Comparison of ENCODE assay signal across 1 cellular context in the genomic region with DNA sequence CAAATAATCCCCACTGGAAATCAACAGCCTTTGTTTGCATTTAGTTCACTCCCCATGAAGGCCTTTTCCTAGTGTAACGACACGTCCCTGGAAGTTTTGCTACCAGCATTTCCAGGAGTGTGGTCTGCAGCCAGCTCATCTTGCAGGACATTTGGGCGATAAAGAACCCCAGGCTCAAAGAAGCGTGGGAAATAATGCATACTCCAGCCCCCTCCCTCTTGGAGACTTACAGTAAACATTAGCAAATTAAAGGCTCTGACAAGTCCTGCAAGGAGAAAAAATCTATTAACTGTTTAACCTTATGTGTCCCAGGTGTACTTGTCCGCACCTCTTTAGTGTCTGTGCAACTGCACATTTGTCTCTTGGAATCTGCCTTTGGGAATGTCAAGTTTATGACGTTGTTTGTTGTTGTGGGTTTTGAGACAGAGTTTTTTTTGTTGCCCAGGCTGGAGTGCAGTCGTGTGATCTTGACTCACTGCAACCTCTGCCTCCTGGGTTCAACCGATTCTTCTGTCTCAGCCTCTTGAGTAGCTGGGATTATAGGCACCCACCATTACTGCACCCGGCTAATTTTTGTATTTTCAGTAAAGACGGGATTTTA.
TF ChIP-seq lines count a peak whose summit lies in the region.

No MANE protein-coding gene starts in this region.

TF ChIP-seq in IMR-90, 13 proteins besides CTCF, POLR2A, EP300 and RAD21:
- TF ChIP-seq, protein P1, sequence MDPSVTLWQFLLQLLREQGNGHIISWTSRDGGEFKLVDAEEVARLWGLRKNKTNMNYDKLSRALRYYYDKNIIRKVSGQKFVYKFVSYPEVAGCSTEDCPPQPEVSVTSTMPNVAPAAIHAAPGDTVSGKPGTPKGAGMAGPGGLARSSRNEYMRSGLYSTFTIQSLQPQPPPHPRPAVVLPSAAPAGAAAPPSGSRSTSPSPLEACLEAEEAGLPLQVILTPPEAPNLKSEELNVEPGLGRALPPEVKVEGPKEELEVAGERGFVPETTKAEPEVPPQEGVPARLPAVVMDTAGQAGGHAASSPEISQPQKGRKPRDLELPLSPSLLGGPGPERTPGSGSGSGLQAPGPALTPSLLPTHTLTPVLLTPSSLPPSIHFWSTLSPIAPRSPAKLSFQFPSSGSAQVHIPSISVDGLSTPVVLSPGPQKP (IDR thresholded peaks at IDR 0.05; ENCODE audit: borderline replicate concordance, low read depth, low read length), result no peak
- TF ChIP-seq FOS (IDR thresholded peaks at IDR 0.05; ENCODE audit: low read depth, low read length) (no peak), SMC3 (IDR thresholded peaks at IDR 0.05; ENCODE audit: low read depth, low read length) (no peak), CHD1 (IDR thresholded peaks at IDR 0.05; ENCODE audit: low read depth, low read length) (no peak), RFX5 (IDR thresholded peaks at IDR 0.05; ENCODE audit: low read depth, low read length) (no peak), CEBPB (IDR thresholded peaks at IDR 0.05; ENCODE audit: low read depth, low read length) (no peak)
